1 cellular context compared by ENCODE assay signal in genomic region chr1:219385786-219386427, GRCh38.
TF ChIP-seq lines count a peak whose summit lies in the region.

No MANE protein-coding gene starts in this region.

TF ChIP-seq in Ishikawa, 13 proteins besides CTCF, POLR2A, EP300 and RAD21 (continued from another document):
- TF ChIP-seq, protein P1, sequence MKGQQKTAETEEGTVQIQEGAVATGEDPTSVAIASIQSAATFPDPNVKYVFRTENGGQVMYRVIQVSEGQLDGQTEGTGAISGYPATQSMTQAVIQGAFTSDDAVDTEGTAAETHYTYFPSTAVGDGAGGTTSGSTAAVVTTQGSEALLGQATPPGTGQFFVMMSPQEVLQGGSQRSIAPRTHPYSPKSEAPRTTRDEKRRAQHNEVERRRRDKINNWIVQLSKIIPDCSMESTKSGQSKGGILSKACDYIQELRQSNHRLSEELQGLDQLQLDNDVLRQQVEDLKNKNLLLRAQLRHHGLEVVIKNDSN (IDR thresholded peaks at IDR 0.05), result no peak
- TF ChIP-seq CEBPB (IDR thresholded peaks at IDR 0.05), result no peak
- no peak for TF ChIP-seq YY1 (IDR thresholded peaks at IDR 0.05; ENCODE audit: low read depth)
- TF ChIP-seq EGR1 (IDR thresholded peaks at IDR 0.05), result no peak
TF ChIP-seq in Ishikawa: peak in this region for 0.
